In genomic region chr1:109783436-109783835, GRCh38 we compare ENCODE assay signal across 10 cellular contexts. TPM values are rescaled to one million over a fixed set of nuclear protein-coding genes. Genes with fewer than 3 reads are reported as not detected.
DNase-seq lines count a peak whose midpoint lies in the region; ATAC-seq and TF ChIP-seq lines count a peak whose summit lies in the region.
"Had no signal": no experiment of that assay in that cellular context is flagged by ENCODE, and none has a peak within 500 bp of the region (broad histone marks: within the 10 kb centered on the region; RNA-seq: fewer than 3 reads in every experiment).

No MANE protein-coding gene starts in this region.

- DNase-seq in HCT116 (ENCODE audit: low read depth, low spot score) (peak; percentile 51), WTC11 (ENCODE audit: low spot score) (no peak), hepatic stellate cell (ENCODE audit: low spot score) (peak; percentile 69), middle frontal gyrus (ENCODE audit: extremely low spot score, low spot score) (no peak), colonic mucosa (no peak), KG1 (lab: John Stamatoyannopoulos, UW) (no peak)
- DNase-seq in stimulated activated naive B cell treated with anti-CD40 and anti-IgM and Interleukin-4, amounts not matched to agents 10 μg/mL and 1 μg/mL and 100 μg/mL, for 72 hours, result no peak
- DNase-seq: naive thymus-derived CD4-positive, alpha-beta T cell; NCI-H1694 treated with DMSO at 0.1 percent for 48 hours had no signal

- H3K36me3 ChIP-seq in HCT116 (ENCODE audit: control insufficient read depth in 1 of 2, insufficient read depth in 2 of 2, low read length in 2 of 2) (no peaks in the 10 kb centered on the region), colonic mucosa (no peaks in the 10 kb centered on the region)

- peak overlapping the region in 1 of 2 experiments; percentile 14; a peak in 1 of 4 replicates for H3K4me3 ChIP-seq in HCT116 (replicated peaks in 1 of 2; ENCODE audit: low read depth in 1 of 2, low read length in 2 of 2)
- H3K4me3 ChIP-seq in colonic mucosa, result no peak overlapping the region

- no peaks in the 10 kb centered on the region for H3K9me2 ChIP-seq in HCT116 (ENCODE audit: insufficient read depth)

- peaks cover 2% of the 10 kb centered on the region; the same call in 1 of the 2 replicates for H3K27me3 Mint-ChIP-seq in WTC11 (ENCODE audit: low read depth)
- no peaks in the 10 kb centered on the region for H3K27me3 Mint-ChIP-seq in stimulated activated naive B cell treated with anti-CD40 and anti-IgM and Interleukin-4, amounts not matched to agents 10 μg/mL and 1 μg/mL and 100 μg/mL, for 72 hours
- H3K27me3 Mint-ChIP-seq: naive thymus-derived CD4-positive, alpha-beta T cell had no signal

- peaks cover 0 to 5% of the 10 kb centered on the region in 2 experiments; a peak in 1 of 4 replicates for H3K9me3 ChIP-seq in HCT116 (ENCODE audit: control insufficient read depth in 1 of 2, insufficient read depth in 1 of 2, low read depth in 1 of 2, low read length in 2 of 2)
- no peaks in the 10 kb centered on the region for H3K9me3 ChIP-seq in colonic mucosa

- H3K4me3 Mint-ChIP-seq in WTC11, result no peak overlapping the region
- H3K4me3 Mint-ChIP-seq in stimulated activated naive B cell treated with anti-CD40 and anti-IgM and Interleukin-4, amounts not matched to agents 10 μg/mL and 1 μg/mL and 100 μg/mL, for 72 hours, result no peak overlapping the region

- TF ChIP-seq CTCF in HCT116 (IDR thresholded peaks at IDR 0.05 in 2 of 3, conservative IDR thresholded peaks at IDR 0.05 in 1 of 3; ENCODE audit: borderline replicate concordance in 1 of 3, insufficient read depth in 1 of 3, low read depth in 2 of 3, low read length in 2 of 3) (no peak), WTC11 (IDR thresholded peaks at IDR 0.05) (no peak), colonic mucosa (IDR thresholded peaks at IDR 0.05) (no peak)

- ATAC-seq in HCT116, result peak; percentile 80
- ATAC-seq in WTC11, result peak; percentile 66
- no peak for ATAC-seq in stimulated activated naive B cell treated with anti-CD40 and anti-IgM and Interleukin-4, amounts not matched to agents 10 μg/mL and 1 μg/mL and 100 μg/mL, for 72 hours (replicated peaks)
- ATAC-seq in GM18858 (IDR thresholded peaks at IDR 0.05; ENCODE audit: unreplicated experiment), result no peak
- ATAC-seq: naive thymus-derived CD4-positive, alpha-beta T cell had no signal

- intact Hi-C loops in HCT116 (cut with micrococcal nuclease) (loop anchor here (5.0 kb wide), 1 partner anchor 139 kb away; no protein-coding TSS in a partner anchor), colonic mucosa (cut with DNase I) (no loop called here)

- CTCF ChIA-PET in HCT116 (lab: Charles Lee) (interaction anchor here (1.2 to 19.5 kb wide), 3 partner anchors 9 to 198 kb away, joined by 3 to 396 read pairs (median 3); partner anchors contain the start of gene AHCYL1), WTC11 (lab: Charles Lee) (interaction anchor here (0.5 to 17.4 kb wide), 4 partner anchors 104 to 235 kb away, joined by 3 to 341 read pairs (median 4); partner anchors contain the start of genes AHCYL1 and GNAI3)

- H3K9ac ChIP-seq in HCT116 (ENCODE audit: low read length) (peak overlapping the region; percentile 20; the same call in 1 of the 2 replicates), colonic mucosa (ENCODE audit: low read depth in 2 of 2, low read length in 2 of 2) (peak overlapping the region in 1 of 2 donors; percentile 32)

- H3K27me3 ChIP-seq in HCT116 (ENCODE audit: insufficient read depth, low read length) (no peaks in the 10 kb centered on the region), colonic mucosa (no peaks in the 10 kb centered on the region)

- peak overlapping the region; percentile 64 for H3K4me2 ChIP-seq in HCT116 (ENCODE audit: low read length)

- H2AFZ ChIP-seq in HCT116 (ENCODE audit: low read depth, low read length, poor library complexity, severe bottlenecking), result peak overlapping the region; percentile 42

- no peak for TF ChIP-seq RAD21 in HCT116 (IDR thresholded peaks at IDR 0.05; ENCODE audit: low read depth)

- H4K20me1 ChIP-seq in HCT116 (ENCODE audit: insufficient read depth), result no peaks in the 10 kb centered on the region

- RAD21 ChIA-PET in HCT116 (lab: Charles Lee; ENCODE audit: low non-redundant PET in 1 of 2, low total read pairs in 2 of 2, uncharacterized antibody in 2 of 2, unreplicated experiment in 2 of 2), result interaction anchor here in 1 of 2 experiments (2.1 kb wide), 1 partner anchor 202 kb away, joined by 5 read pairs; the partner anchor contains the start of gene AHCYL1

- peaks cover 25% of the 10 kb centered on the region for H3K9me3 Mint-ChIP-seq in WTC11
- H3K9me3 Mint-ChIP-seq in stimulated activated naive B cell treated with anti-CD40 and anti-IgM and Interleukin-4, amounts not matched to agents 10 μg/mL and 1 μg/mL and 100 μg/mL, for 72 hours, result peaks cover 0 to 5% of the 10 kb centered on the region in 2 donors

- POLR2A ChIA-PET in HCT116 (lab: Charles Lee), result no interaction called here
- POLR2A ChIA-PET in WTC11 (lab: Charles Lee), result no interaction called here

- BruUV-seq in HCT116 (replicated peaks; lab: Mats Ljungman, UMichigan), result no TSS peak

- TF ChIP-seq POLR2A in HCT116 (IDR thresholded peaks at IDR 0.05; ENCODE audit: borderline replicate concordance, extremely low read depth, insufficient read depth, insufficient read length), result no peak

- no peak overlapping the region for H3K27ac Mint-ChIP-seq in WTC11
- peak overlapping the region; percentile 20 for H3K27ac Mint-ChIP-seq in stimulated activated naive B cell treated with anti-CD40 and anti-IgM and Interleukin-4, amounts not matched to agents 10 μg/mL and 1 μg/mL and 100 μg/mL, for 72 hours

- H3K27ac ChIP-seq in HCT116 (ENCODE audit: low read depth, low read length) (peak overlapping the region; percentile 40; the same call in 1 of the 2 replicates), colonic mucosa (no peak overlapping the region)

- peaks cover 16% of the 10 kb centered on the region for H3K4me1 Mint-ChIP-seq in WTC11
- H3K4me1 Mint-ChIP-seq in stimulated activated naive B cell treated with anti-CD40 and anti-IgM and Interleukin-4, amounts not matched to agents 10 μg/mL and 1 μg/mL and 100 μg/mL, for 72 hours, result peaks cover 0 to 5% of the 10 kb centered on the region in 2 donors

- peaks cover 11% of the 10 kb centered on the region for H3K36me3 Mint-ChIP-seq in WTC11
- H3K36me3 Mint-ChIP-seq in stimulated activated naive B cell treated with anti-CD40 and anti-IgM and Interleukin-4, amounts not matched to agents 10 μg/mL and 1 μg/mL and 100 μg/mL, for 72 hours, result peaks cover 0 to 5% of the 10 kb centered on the region in 2 donors

- H3K4me1 ChIP-seq in HCT116 (ENCODE audit: control insufficient read depth in 1 of 2, insufficient read depth in 2 of 2, low read length in 2 of 2), result peaks cover 32 to 50% of the 10 kb centered on the region in 2 experiments
- peaks cover 4% of the 10 kb centered on the region for H3K4me1 ChIP-seq in colonic mucosa

- H3K79me2 ChIP-seq in HCT116 (ENCODE audit: insufficient read depth, low read length), result no peaks in the 10 kb centered on the region

TF ChIP-seq in HCT116, 20 proteins besides CTCF, POLR2A, EP300 and RAD21:
- TF ChIP-seq EZH2phosphoT487 (IDR thresholded peaks at IDR 0.05; ENCODE audit: borderline replicate concordance) (no peak), MAX (IDR thresholded peaks at IDR 0.05) (peak; percentile 84), SP1 (IDR thresholded peaks at IDR 0.05; ENCODE audit: low read depth) (peak; percentile 65; the same call in 1 of the 2 replicates)

TF ChIP-seq in WTC11, 78 proteins besides CTCF, POLR2A, EP300 and RAD21 (continues in another document):
- TF ChIP-seq ZNF232 (CRISPR knock-in tag; IDR thresholded peaks at IDR 0.05) (no peak), TCF7 (CRISPR knock-in tag; IDR thresholded peaks at IDR 0.05; ENCODE audit: low read depth) (no peak), PRRX2 (CRISPR knock-in tag; IDR thresholded peaks at IDR 0.05) (no peak), CDX4 (CRISPR knock-in tag; IDR thresholded peaks at IDR 0.05; ENCODE audit: borderline replicate concordance) (no peak), ZNF512 (CRISPR knock-in tag; IDR thresholded peaks at IDR 0.05; ENCODE audit: borderline replicate concordance) (no peak), IRF1 (CRISPR knock-in tag; IDR thresholded peaks at IDR 0.05) (no peak)

RNA-seq across cellular contexts. Expression of gene EPS8L3, which starts 19.7 kb away (rescaled TPM):
- total RNA-seq in HCT116 (2021; ENCODE audit: unreplicated experiment), result 0.96 TPM
- 0.62 and 0.75 TPM in 2 replicates for polyA plus RNA-seq in HCT116 (2012)
- 0.17 to 0.41 TPM in 2 of 3 replicates, not detected in the other for total RNA-seq in WTC11 (2021)
- total RNA-seq in colonic mucosa, result 100 to 1,000 TPM; 283 to 290 TPM
- total RNA-seq: naive thymus-derived CD4-positive, alpha-beta T cell had no signal
- polyA plus RNA-seq: naive thymus-derived CD4-positive, alpha-beta T cell had no signal

RNA-seq across cellular contexts. Expression of gene GSTM3, which starts 42.6 kb away (rescaled TPM):
- total RNA-seq in HCT116 (2021; ENCODE audit: unreplicated experiment) (0.39 TPM), WTC11 (2021) (2.2 to 3.5 TPM (median 3.3 TPM) in 3 replicates), colonic mucosa (10 to 100 TPM in 1 of 2 donors, 1 to 10 TPM in 1; 4.9 to 24.6 TPM)
- polyA plus RNA-seq in HCT116 (2012), result not detected in 2 replicates

Comparison
In these comparisons a context has a peak if more than half of its experiments do, and no peak if none do; other contexts are left out.
1. ATAC-seq: peak in HCT116 (single experiment) and WTC11 (single experiment); none in stimulated activated naive B cell treated with anti-CD40 and anti-IgM and Interleukin-4, amounts not matched to agents 10 μg/mL and 1 μg/mL and 100 μg/mL, for 72 hours (0 of 2) and GM18858 (single experiment).
2. DNase-seq: peak in HCT116 (single experiment) and hepatic stellate cell (single experiment); none in WTC11 (single experiment), stimulated activated naive B cell treated with anti-CD40 and anti-IgM and Interleukin-4, amounts not matched to agents 10 μg/mL and 1 μg/mL and 100 μg/mL, for 72 hours (single experiment), middle frontal gyrus (single experiment), colonic mucosa (single experiment) and KG1 (single experiment).
3. RNA of gene EPS8L3, which starts 19.7 kb away (total RNA-seq): 283 to 290 TPM in colonic mucosa; 0.96 TPM in HCT116 (single experiment) and 0.17 to 0.41 TPM in WTC11; every median in the first group is over 100 times any median in the second.
4. Of the 4 proteins assayed by ChIP-seq in both WTC11 and HCT116: peak only in WTC11: none; only in HCT116: MAX and SP1; in both: none; in neither: 2.